Comparison of ENCODE assay signal across 34 cellular contexts in genomic region chr3:20015525-20015924, GRCh38. TPM values are rescaled to one million over a fixed set of nuclear protein-coding genes. Genes with fewer than 3 reads are reported as not detected.
"Had no signal": no experiment of that assay in that cellular context is flagged by ENCODE, and none has a peak within 500 bp of the region (broad histone marks: within the 10 kb centered on the region; RNA-seq: fewer than 3 reads in every experiment).

No MANE protein-coding gene starts in this region.

- H3K9me3 Mint-ChIP-seq: activated CD4-positive, alpha-beta memory T cell treated with anti-CD3 and anti-CD28 coated beads for 36 hours; activated CD4-positive, alpha-beta T cell treated with anti-CD3 and anti-CD28 coated beads, Interleukin-2, amount 10 ng/mL, durations not matched to agents 7 days and 5 days; activated naive CD4-positive, alpha-beta T cell treated with anti-CD3 and anti-CD28 coated beads, Interleukin-2, amount 10 ng/mL, durations not matched to agents 7 days and 5 days; activated naive CD8-positive, alpha-beta T cell treated with anti-CD3 and anti-CD28 coated beads, Interleukin-2, amount 50 U/mL, for 24 hours; brain had no signal

- H3K4me3 Mint-ChIP-seq: activated CD4-positive, alpha-beta memory T cell treated with anti-CD3 and anti-CD28 coated beads for 36 hours; activated CD4-positive, alpha-beta T cell treated with anti-CD3 and anti-CD28 coated beads for 36 hours; activated CD4-positive, alpha-beta T cell treated with anti-CD3 and anti-CD28 coated beads, Interleukin-2, amount 10 ng/mL, durations not matched to agents 7 days and 5 days; activated naive CD4-positive, alpha-beta T cell treated with anti-CD3 and anti-CD28 coated beads, Interleukin-2, amount 10 ng/mL, durations not matched to agents 7 days and 5 days; activated naive CD8-positive, alpha-beta T cell; activated naive CD8-positive, alpha-beta T cell treated with anti-CD3 and anti-CD28 coated beads, Interleukin-2, amount 50 U/mL, for 24 hours; brain had no signal

- H3K4me1 Mint-ChIP-seq: activated CD4-positive, alpha-beta T cell treated with anti-CD3 and anti-CD28 coated beads for 36 hours; activated CD4-positive, alpha-beta T cell treated with anti-CD3 and anti-CD28 coated beads, Interleukin-2, amount 10 ng/mL, durations not matched to agents 7 days and 5 days; activated naive CD4-positive, alpha-beta T cell treated with anti-CD3 and anti-CD28 coated beads, Interleukin-2, amount 10 ng/mL, durations not matched to agents 7 days and 5 days; activated naive CD8-positive, alpha-beta T cell treated with anti-CD3 and anti-CD28 coated beads, Interleukin-2, amount 50 U/mL, for 24 hours; brain had no signal

- H3K27me3 Mint-ChIP-seq: activated CD4-positive, alpha-beta memory T cell treated with anti-CD3 and anti-CD28 coated beads for 36 hours; activated CD4-positive, alpha-beta T cell treated with anti-CD3 and anti-CD28 coated beads for 36 hours; activated CD4-positive, alpha-beta T cell treated with anti-CD3 and anti-CD28 coated beads, Interleukin-2, amount 10 ng/mL, durations not matched to agents 7 days and 5 days; activated naive CD4-positive, alpha-beta T cell treated with anti-CD3 and anti-CD28 coated beads, Interleukin-2, amount 10 ng/mL, durations not matched to agents 7 days and 5 days; activated naive CD8-positive, alpha-beta T cell treated with anti-CD3 and anti-CD28 coated beads, Interleukin-2, amount 50 U/mL, for 24 hours had no signal

- H3K36me3 Mint-ChIP-seq: activated CD4-positive, alpha-beta memory T cell treated with anti-CD3 and anti-CD28 coated beads for 36 hours; activated naive CD4-positive, alpha-beta T cell treated with anti-CD3 and anti-CD28 coated beads, Interleukin-2, amount 10 ng/mL, durations not matched to agents 7 days and 5 days; activated naive CD8-positive, alpha-beta T cell; brain had no signal

- H3K27ac ChIP-seq: KMS-11 had no signal

- DNase-seq: activated CD4-positive, alpha-beta memory T cell treated with anti-CD3 and anti-CD28 coated beads for 36 hours; activated CD4-positive, alpha-beta T cell treated with anti-CD3 and anti-CD28 coated beads for 36 hours; activated CD4-positive, alpha-beta T cell treated with anti-CD3 and anti-CD28 coated beads, Interleukin-2, amount 10 ng/mL, durations not matched to agents 7 days and 5 days; activated CD8-positive, alpha-beta memory T cell treated with anti-CD3 and anti-CD28 coated beads, Interleukin-2, amount 50 U/mL, for 48 hours; activated effector memory CD4-positive, alpha-beta T cell treated with Interleukin-2 at 50 U/mL for 16 hours; activated naive CD4-positive, alpha-beta T cell treated with anti-CD3 and anti-CD28 coated beads, Interleukin-2, amount 10 ng/mL, durations not matched to agents 7 days and 5 days; activated naive CD8-positive, alpha-beta T cell treated with anti-CD3 and anti-CD28 coated beads, Interleukin-2, amount 50 U/mL, for 24 hours; activated T-cell treated with anti-CD3 and anti-CD28 coated beads, Interleukin-2, amount 50 U/mL, for 48 hours; anterior cingulate cortex; central memory CD4-positive, alpha-beta T cell; MM.1S; MV-4-11; NCI-H1092; NCI-H1436 treated with DMSO at 0.1 percent for 48 hours; NCI-H1694 treated with DMSO at 0.1 percent for 48 hours; NCI-H2029 treated with DMSO at 0.1 percent for 48 hours; NCI-H2107; NCI-H2171; NCI-H510A; NCI-H526; NCI-H748 treated with DMSO at 0.1 percent for 48 hours; NK-92 treated with Interleukin-12 subunit alpha and Interleukin-12 subunit beta, amount 100 ng/mL, for 24 hours; Right ventricle myocardium superior; SW 1271; T1000 had no signal

- H3K9ac ChIP-seq: KMS-11 had no signal

- H3K4me2 ChIP-seq: KMS-11 had no signal

- ATAC-seq: activated CD4-positive, alpha-beta T cell treated with anti-CD3 and anti-CD28 coated beads for 36 hours; activated CD4-positive, CD25-positive, alpha-beta regulatory T cell treated with anti-CD3 and anti-CD28 coated beads, Interleukin-2, amount 50 U/mL, for 24 hours; activated naive CD8-positive, alpha-beta T cell treated with anti-CD3 and anti-CD28 coated beads, Interleukin-2, amount 50 U/mL, for 24 hours had no signal

- FAIRE-seq: TTC549 had no signal

- H3K27ac Mint-ChIP-seq: activated CD4-positive, alpha-beta memory T cell treated with anti-CD3 and anti-CD28 coated beads for 36 hours; activated CD4-positive, alpha-beta T cell treated with anti-CD3 and anti-CD28 coated beads for 36 hours; activated CD4-positive, alpha-beta T cell treated with anti-CD3 and anti-CD28 coated beads, Interleukin-2, amount 10 ng/mL, durations not matched to agents 7 days and 5 days; activated naive CD4-positive, alpha-beta T cell treated with anti-CD3 and anti-CD28 coated beads, Interleukin-2, amount 10 ng/mL, durations not matched to agents 7 days and 5 days; activated naive CD8-positive, alpha-beta T cell; activated naive CD8-positive, alpha-beta T cell treated with anti-CD3 and anti-CD28 coated beads, Interleukin-2, amount 50 U/mL, for 24 hours; brain had no signal

RNA-seq across cellular contexts. Expression of gene PP2D1, which starts 3.5 kb away (rescaled TPM):
- total RNA-seq: activated CD4-positive, alpha-beta memory T cell treated with anti-CD3 and anti-CD28 coated beads for 36 hours; activated CD4-positive, alpha-beta T cell treated with anti-CD3 and anti-CD28 coated beads for 36 hours; activated CD4-positive, alpha-beta T cell treated with anti-CD3 and anti-CD28 coated beads, Interleukin-2, amount 10 ng/mL, durations not matched to agents 7 days and 5 days; chondrocyte; LHCN-M2; Right ventricle myocardium superior; T-helper 1 cell treated with Interleukin-12 subunit alpha and Interleukin-12 subunit beta and Interleukin-4 antibody, amounts not matched to agents 30 ng/mL and 1 ng/mL, for 36 hours; T-helper 2 cell treated with Interferon-gamma antibody and Interleukin-4, amounts not matched to agents 100 ng/mL and 5 ng/mL, for 36 hours had no signal
